Comparison of ENCODE assay signal across 13 cellular contexts in genomic region chr11:892106-892505, GRCh38. TPM values are rescaled to one million over a fixed set of nuclear protein-coding genes. Genes with fewer than 3 reads are reported as not detected.
DNase-seq lines count a peak whose midpoint lies in the region; ATAC-seq and TF ChIP-seq lines count a peak whose summit lies in the region.
"Had no signal": no experiment of that assay in that cellular context is flagged by ENCODE, and none has a peak within 500 bp of the region (broad histone marks: within the 10 kb centered on the region; RNA-seq: fewer than 3 reads in every experiment).

No MANE protein-coding gene starts in this region.

- POLR2A ChIA-PET in WTC11 (lab: Charles Lee): no interaction called here

- H3K4me1 Mint-ChIP-seq in WTC11: no peaks in the 10 kb centered on the region
- peaks cover 4% of the 10 kb centered on the region for H3K4me1 Mint-ChIP-seq in neural progenitor cell

- no peak overlapping the region for H3K27ac Mint-ChIP-seq in WTC11
- H3K27ac Mint-ChIP-seq in neural progenitor cell: no peak overlapping the region
- H3K27ac Mint-ChIP-seq: dendritic cell treated with granulocyte-macrophage colony-stimulating factor and Interleukin-4, amounts not matched to agents 40 ng/mL and 50 ng/mL, for 4 days had no signal

- H3K27ac ChIP-seq in neural progenitor cell: no peak overlapping the region
- H3K27ac ChIP-seq: psoas muscle had no signal

- no peaks in the 10 kb centered on the region for H3K27me3 ChIP-seq in neural progenitor cell

- no peaks in the 10 kb centered on the region for H3K9me3 ChIP-seq in neural progenitor cell (ENCODE audit: low read depth)
- H3K9me3 ChIP-seq: psoas muscle had no signal

- CTCF ChIA-PET in WTC11 (lab: Charles Lee): interaction anchor here (1.1 to 2.9 kb wide), 3 partner anchors 22 to 168 kb away, joined by 3 to 11 read pairs (median 4); no protein-coding TSS in a partner anchor

- no peak for TF ChIP-seq CTCF in WTC11 (IDR thresholded peaks at IDR 0.05)
- peak; percentile 16 for TF ChIP-seq CTCF in neural progenitor cell (IDR thresholded peaks at IDR 0.05)
- TF ChIP-seq CTCF in GM10266 (IDR thresholded peaks at IDR 0.05; ENCODE audit: control insufficient read depth, insufficient read depth, low read depth, missing control alignments): no peak

- H3K4me3 ChIP-seq in neural progenitor cell: no peak overlapping the region
- H3K4me3 ChIP-seq: psoas muscle had no signal

- H3K4me3 Mint-ChIP-seq in WTC11: no peak overlapping the region
- H3K4me3 Mint-ChIP-seq in neural progenitor cell: no peak overlapping the region
- H3K4me3 Mint-ChIP-seq: dendritic cell treated with granulocyte-macrophage colony-stimulating factor and Interleukin-4, amounts not matched to agents 40 ng/mL and 50 ng/mL, for 4 days had no signal

- no peaks in the 10 kb centered on the region for H3K36me3 ChIP-seq in neural progenitor cell

- H3K36me3 Mint-ChIP-seq in WTC11: peaks cover 8% of the 10 kb centered on the region
- H3K36me3 Mint-ChIP-seq in neural progenitor cell: peaks cover 4% of the 10 kb centered on the region

- no peaks in the 10 kb centered on the region for H3F3A ChIP-seq in neural progenitor cell (ENCODE audit: low read depth)

- H3K9me3 Mint-ChIP-seq in WTC11 (no peaks in the 10 kb centered on the region), neural progenitor cell (no peaks in the 10 kb centered on the region)
- H3K9me3 Mint-ChIP-seq: dendritic cell treated with granulocyte-macrophage colony-stimulating factor and Interleukin-4, amounts not matched to agents 40 ng/mL and 50 ng/mL, for 4 days had no signal

- no peaks in the 10 kb centered on the region for H3K27me3 Mint-ChIP-seq in WTC11 (ENCODE audit: low read depth)
- H3K27me3 Mint-ChIP-seq in neural progenitor cell (ENCODE audit: insufficient read depth, low read depth): peaks cover 9% of the 10 kb centered on the region
- H3K27me3 Mint-ChIP-seq: dendritic cell treated with granulocyte-macrophage colony-stimulating factor and Interleukin-4, amounts not matched to agents 40 ng/mL and 50 ng/mL, for 4 days had no signal

- peaks cover 23% of the 10 kb centered on the region for H4K20me1 ChIP-seq in neural progenitor cell (ENCODE audit: low read depth)

- no peaks in the 10 kb centered on the region for H3K79me2 ChIP-seq in neural progenitor cell (ENCODE audit: low read depth)

- no peak overlapping the region for H3K9ac ChIP-seq in neural progenitor cell

- ATAC-seq in WTC11: peak; percentile 29
- ATAC-seq: activated CD4-positive, CD25-positive, alpha-beta regulatory T cell treated with anti-CD3 and anti-CD28 coated beads, Interleukin-2, amount 50 U/mL, for 24 hours; psoas muscle had no signal

- H2AFZ ChIP-seq in neural progenitor cell (replicated peaks): no peak overlapping the region

- DNase-seq in NCI-H1092 treated with DMSO at 0.1 percent for 48 hours (lab: John Stamatoyannopoulos, UW) (peak; percentile 6), NCI-H1092 (lab: John Stamatoyannopoulos, UW) (no peak), WTC11 (ENCODE audit: low spot score) (peak; percentile 33), neural progenitor cell (ENCODE audit: low spot score) (peak; percentile 31), GM10266 (ENCODE audit: extremely low spot score) (no peak), cerebellar nuclear complex (lab: John Stamatoyannopoulos, UW) (no peak)
- DNase-seq: activated T-cell treated with anti-CD3 and anti-CD28 coated beads for 4 hours; midbrain; NCI-H187 treated with DMSO at 0.1 percent for 48 hours; psoas muscle; stimulated activated CD8-positive, alpha-beta memory T cell treated with anti-CD3 and anti-CD28 coated beads, Interleukin-4, amount 100 ng/mL, for 48 hours had no signal

- no peak overlapping the region for H3K4me2 ChIP-seq in neural progenitor cell

- peaks cover 13% of the 10 kb centered on the region for H3K4me1 ChIP-seq in neural progenitor cell

TF ChIP-seq in WTC11, 78 proteins besides CTCF, POLR2A, EP300 and RAD21:
- no peak for TF ChIP-seq NFE2L1 (CRISPR knock-in tag; IDR thresholded peaks at IDR 0.05)
- no peak for TF ChIP-seq ZBTB21 (CRISPR knock-in tag; IDR thresholded peaks at IDR 0.05; ENCODE audit: borderline replicate concordance)
- no peak for TF ChIP-seq ATF1 (CRISPR knock-in tag; IDR thresholded peaks at IDR 0.05)

RNA-seq across cellular contexts. Expression of gene CHID1, which starts 18.5 kb away (rescaled TPM):
- total RNA-seq in WTC11 (2021) (92.8 to 99.6 TPM (median 94.2 TPM) in 3 replicates), neural progenitor cell (ENCODE audit: low replicate concordance) (56.6 and 62.9 TPM in 2 replicates)

RNA-seq across cellular contexts. Expression of gene AP2A2, which starts 33.6 kb away (rescaled TPM):
- total RNA-seq in WTC11 (2021) (47.1 to 52.3 TPM (median 51.0 TPM) in 3 replicates), neural progenitor cell (ENCODE audit: low replicate concordance) (50.4 and 67.5 TPM in 2 replicates)

RNA-seq across cellular contexts. Expression of gene TSPAN4, which starts 49.5 kb away (rescaled TPM):
- total RNA-seq in WTC11 (2021) (92.8 to 95.2 TPM (median 94.3 TPM) in 3 replicates), neural progenitor cell (ENCODE audit: low replicate concordance) (19.6 and 58.2 TPM in 2 replicates)

RNA-seq across cellular contexts. Expression of gene POLR2L, which starts 49.8 kb away (rescaled TPM):
- 138 to 152 TPM (median 144 TPM) in 3 replicates for total RNA-seq in WTC11 (2021)
- total RNA-seq in neural progenitor cell (ENCODE audit: low replicate concordance): 12.9 and 27.5 TPM in 2 replicates

RNA-seq across cellular contexts. Expression of gene CD151, which starts 59.4 kb away (rescaled TPM):
- total RNA-seq in WTC11 (2021): 115 to 127 TPM (median 116 TPM) in 3 replicates
- total RNA-seq in neural progenitor cell (ENCODE audit: low replicate concordance): 37.4 and 82.2 TPM in 2 replicates

Comparison
In these comparisons a context has a peak if more than half of its experiments do, and no peak if none do; other contexts are left out.
1. DNase-seq: peak in NCI-H1092 treated with DMSO at 0.1 percent for 48 hours (single experiment), WTC11 (single experiment) and neural progenitor cell (single experiment); none in NCI-H1092 (single experiment), GM10266 (single experiment) and cerebellar nuclear complex (0 of 2).